Comparison of ENCODE assay signal across 27 cellular contexts in genomic region chr22:46883547-46883946, GRCh38.
"Had no signal": no experiment of that assay in that cellular context is flagged by ENCODE, and none has a peak within 500 bp of the region (broad histone marks: within the 10 kb centered on the region; RNA-seq: fewer than 3 reads in every experiment).

No MANE protein-coding gene starts in this region.

- H3K9me3 ChIP-seq: adrenal gland, breast epithelium, MG63, Peyer's patch, SJCRH30 had no signal

- H3K9me3 Mint-ChIP-seq: activated CD4-positive, alpha-beta memory T cell treated with anti-CD3 and anti-CD28 coated beads for 36 hours; activated CD4-positive, alpha-beta T cell treated with anti-CD3 and anti-CD28 coated beads, Interleukin-2, amount 10 ng/mL, durations not matched to agents 7 days and 5 days; activated naive CD8-positive, alpha-beta T cell treated with anti-CD3 and anti-CD28 coated beads, Interleukin-2, amount 10 ng/mL, durations not matched to agents 7 days and 5 days; activated T-cell treated with anti-CD3 and anti-CD28 coated beads, Interleukin-2, amount 50 U/mL, for 4 hours; activated T-helper 2 cell treated with anti-CD3 and anti-CD28 coated beads, Interferon-gamma antibody, Interleukin-2, Interleukin-4, amounts not matched to agents 10 μg/mL and 5 μg/mL and 100 μg/mL, durations not matched to agents 14 hours and 24 hours and 36 hours; T-helper 1 cell treated with Interleukin-12 subunit alpha and Interleukin-12 subunit beta and Interleukin-4 antibody, amounts not matched to agents 30 μg/mL and 1 μg/mL, for 36 hours had no signal

- H3K4me1 Mint-ChIP-seq: activated CD4-positive, alpha-beta T cell treated with anti-CD3 and anti-CD28 coated beads, Interleukin-2, amount 10 ng/mL, durations not matched to agents 7 days and 5 days had no signal

- H3K9ac ChIP-seq: KMS-11 had no signal

- H3K27ac Mint-ChIP-seq: activated CD4-positive, alpha-beta memory T cell treated with anti-CD3 and anti-CD28 coated beads for 36 hours; activated CD4-positive, alpha-beta T cell treated with anti-CD3 and anti-CD28 coated beads, Interleukin-2, amount 10 ng/mL, durations not matched to agents 7 days and 5 days; activated T-helper 2 cell treated with anti-CD3 and anti-CD28 coated beads, Interferon-gamma antibody, Interleukin-2, Interleukin-4, amounts not matched to agents 10 μg/mL and 5 μg/mL and 100 μg/mL, durations not matched to agents 14 hours and 24 hours and 36 hours; T-helper 1 cell treated with Interleukin-12 subunit alpha and Interleukin-12 subunit beta and Interleukin-4 antibody, amounts not matched to agents 30 μg/mL and 1 μg/mL, for 36 hours had no signal

- DNase-seq: activated CD4-positive, alpha-beta memory T cell treated with anti-CD3 and anti-CD28 coated beads for 36 hours; activated CD4-positive, alpha-beta T cell treated with anti-CD3 and anti-CD28 coated beads, Interleukin-2, amount 10 ng/mL, durations not matched to agents 7 days and 5 days; activated CD4-positive, CD25-positive, alpha-beta regulatory T cell treated with anti-CD3 and anti-CD28 coated beads, Interleukin-2, amount 50 U/mL, for 72 hours; activated CD8-positive, alpha-beta memory T cell treated with anti-CD3 and anti-CD28 coated beads for 24 hours; activated gamma-delta T cell treated with Interleukin-2 at 50 U/mL for 16 hours; activated naive CD4-positive, alpha-beta T cell treated with anti-CD3 and anti-CD28 coated beads, Interleukin-2, amount 50 U/mL, for 16 hours; activated naive CD8-positive, alpha-beta T cell treated with anti-CD3 and anti-CD28 coated beads, Interleukin-2, amount 10 ng/mL, durations not matched to agents 7 days and 5 days; activated T-cell treated with anti-CD3 and anti-CD28 coated beads, Interleukin-2, amount 50 U/mL, for 4 hours; adrenal gland; aorta; MG63; MV-4-11; NCI-H1092 treated with DMSO at 0.1 percent for 48 hours; NCI-H1417 treated with DMSO at 0.1 percent for 48 hours; NCI-H1694 treated with DMSO at 0.1 percent for 48 hours; NCI-H2029 treated with DMSO at 0.1 percent for 48 hours; NCI-H446; NCI-H524; Right ventricle myocardium superior; SJCRH30 had no signal

- H3K4me3 Mint-ChIP-seq: activated CD4-positive, alpha-beta memory T cell treated with anti-CD3 and anti-CD28 coated beads for 36 hours; activated CD4-positive, alpha-beta T cell treated with anti-CD3 and anti-CD28 coated beads, Interleukin-2, amount 10 ng/mL, durations not matched to agents 7 days and 5 days; activated naive CD8-positive, alpha-beta T cell treated with anti-CD3 and anti-CD28 coated beads, Interleukin-2, amount 10 ng/mL, durations not matched to agents 7 days and 5 days; activated T-cell treated with anti-CD3 and anti-CD28 coated beads, Interleukin-2, amount 50 U/mL, for 4 hours; T-helper 1 cell treated with Interleukin-12 subunit alpha and Interleukin-12 subunit beta and Interleukin-4 antibody, amounts not matched to agents 30 μg/mL and 1 μg/mL, for 36 hours had no signal

- H3K27me3 Mint-ChIP-seq: activated CD4-positive, alpha-beta memory T cell treated with anti-CD3 and anti-CD28 coated beads for 36 hours; activated CD4-positive, alpha-beta T cell treated with anti-CD3 and anti-CD28 coated beads, Interleukin-2, amount 10 ng/mL, durations not matched to agents 7 days and 5 days; activated naive CD8-positive, alpha-beta T cell treated with anti-CD3 and anti-CD28 coated beads, Interleukin-2, amount 10 ng/mL, durations not matched to agents 7 days and 5 days had no signal

- H3K4me2 ChIP-seq: KMS-11 had no signal

- ATAC-seq: activated T-cell treated with anti-CD3 and anti-CD28 coated beads, Interleukin-2, amount 50 U/mL, for 4 hours; SK-N-SH treated with all-trans-retinoic acid at 6 μM for 48 hours had no signal

- H3K4me1 ChIP-seq: adrenal gland, breast epithelium, Peyer's patch, SJCRH30 had no signal

- H3K27ac ChIP-seq: adrenal gland, breast epithelium, KMS-11, Peyer's patch, RWPE1, SJCRH30 had no signal

- H3K27me3 ChIP-seq: adrenal gland, breast epithelium, MG63, Peyer's patch, SJCRH30 had no signal

- H3K36me3 ChIP-seq: adrenal gland, breast epithelium, SJCRH30 had no signal

- H3K4me3 ChIP-seq: adrenal gland, breast epithelium, MG63, Peyer's patch, SJCRH30 had no signal
